ENCODE assay signal across 29 cellular contexts in the genomic region with DNA sequence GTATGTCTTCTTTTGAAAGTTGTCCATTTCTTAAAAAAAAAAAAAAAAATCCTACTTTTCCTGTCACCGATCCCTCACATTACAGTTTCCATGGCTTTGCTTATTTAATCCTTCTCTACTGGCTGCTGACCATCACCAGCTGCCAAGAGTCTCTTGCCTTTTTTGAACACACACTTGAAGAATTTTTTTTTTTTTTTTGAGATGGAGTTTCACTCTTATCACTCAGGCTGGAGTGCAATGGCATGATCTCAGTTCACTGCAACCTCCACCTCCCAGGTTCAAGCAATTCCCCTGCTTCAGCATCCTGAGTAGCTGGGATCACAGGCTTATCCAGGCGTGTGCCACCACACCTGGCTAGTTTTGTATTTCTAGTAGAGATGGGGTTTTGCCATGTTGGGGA.
"Had no signal": no experiment of that assay in that cellular context is flagged by ENCODE, and none has a peak within 500 bp of the region (broad histone marks: within the 10 kb centered on the region; RNA-seq: fewer than 3 reads in every experiment).

No MANE protein-coding gene starts in this region.

- H3K4me1 Mint-ChIP-seq: naive thymus-derived CD4-positive, alpha-beta T cell; natural killer cell; nephron; neural progenitor cell; stimulated activated memory B cell treated with anti-CD40 and anti-IgM and Interleukin-4, amounts not matched to agents 10 μg/mL and 1 μg/mL and 100 μg/mL, for 72 hours; stimulated activated naive CD8-positive, alpha-beta T cell treated with anti-CD3 and anti-CD28 coated beads, Interleukin-15, amount 100 ng/mL, for 72 hours had no signal

- H3K9me3 Mint-ChIP-seq: nephron; neural progenitor cell; stimulated activated naive CD8-positive, alpha-beta T cell treated with anti-CD3 and anti-CD28 coated beads, Interleukin-15, amount 100 ng/mL, for 72 hours had no signal

- H3K4me3 Mint-ChIP-seq: naive thymus-derived CD4-positive, alpha-beta T cell; natural killer cell; nephron; neural progenitor cell; stimulated activated memory B cell treated with anti-CD40 and anti-IgM and Interleukin-4, amounts not matched to agents 10 μg/mL and 1 μg/mL and 100 μg/mL, for 72 hours; stimulated activated naive CD8-positive, alpha-beta T cell treated with anti-CD3 and anti-CD28 coated beads, Interleukin-15, amount 100 ng/mL, for 72 hours had no signal

- H3K4me3 ChIP-seq: neural progenitor cell, ovary, psoas muscle, right lobe of liver, sigmoid colon, suprapubic skin, testis, tibial nerve, upper lobe of left lung, uterus had no signal

- H3K36me3 Mint-ChIP-seq: naive thymus-derived CD4-positive, alpha-beta T cell; natural killer cell; neural progenitor cell; stimulated activated memory B cell treated with anti-CD40 and anti-IgM and Interleukin-4, amounts not matched to agents 10 μg/mL and 1 μg/mL and 100 μg/mL, for 72 hours had no signal

- H3K9me3 ChIP-seq: ovary, psoas muscle, right lobe of liver, sigmoid colon, suprapubic skin, testis, tibial nerve, upper lobe of left lung, uterus had no signal

- H3K36me3 ChIP-seq: neural progenitor cell, ovary, right lobe of liver, sigmoid colon, suprapubic skin, tibial nerve, upper lobe of left lung, uterus had no signal

- H3K27ac ChIP-seq: neural progenitor cell, ovary, parathyroid adenoma, psoas muscle, right lobe of liver, sigmoid colon, suprapubic skin, testis, tibial nerve, upper lobe of left lung, uterus had no signal

- H3K4me1 ChIP-seq: neural progenitor cell, parathyroid adenoma, psoas muscle, right lobe of liver, sigmoid colon, suprapubic skin, testis, uterus had no signal

- DNase-seq: naive thymus-derived CD4-positive, alpha-beta T cell; natural killer cell; occipital lobe; ovary; posterior cingulate gyrus; psoas muscle; right cardiac atrium; right lobe of liver; sigmoid colon; small intestine; stimulated activated CD4-positive, alpha-beta T cell treated with anti-CD3 and anti-CD28 coated beads, Interleukin-15, amount 100 ng/mL, for 24 hours; stimulated activated CD4-positive, alpha-beta T cell treated with anti-CD3 and anti-CD28 coated beads, Interleukin-4, amount 100 ng/mL, for 1 hour; stimulated activated CD4-positive, alpha-beta T cell treated with anti-CD3 and anti-CD28 coated beads, Interleukin-4, amount 100 ng/mL, for 4 hours; stimulated activated CD8-positive, alpha-beta memory T cell treated with anti-CD3 and anti-CD28 coated beads, Interleukin-4, amount 100 ng/mL, for 48 hours; stimulated activated naive CD4-positive, alpha-beta T cell; stimulated activated naive CD8-positive, alpha-beta T cell treated with anti-CD3 and anti-CD28 coated beads, Interleukin-15, amount 100 ng/mL, for 72 hours; stimulated activated naive CD8-positive, alpha-beta T cell treated with anti-CD3 and anti-CD28 coated beads, Interleukin-15, Interleukin-2, amounts not matched to agents 100 U/mL and 50 U/mL, for 24 hours; substantia nigra; testis; trophoblast cell; uterus had no signal

- ATAC-seq: naive thymus-derived CD4-positive, alpha-beta T cell; natural killer cell; psoas muscle; right cardiac atrium; right lobe of liver; stimulated activated memory B cell treated with anti-CD40 and anti-IgM and Interleukin-4, amounts not matched to agents 10 μg/mL and 1 μg/mL and 100 μg/mL, for 72 hours; stimulated activated naive CD8-positive, alpha-beta T cell treated with anti-CD3 and anti-CD28 coated beads, Interleukin-15, amount 100 ng/mL, for 72 hours; stimulated activated naive CD8-positive, alpha-beta T cell treated with anti-CD3 and anti-CD28 coated beads, Interleukin-15, Interleukin-2, amounts not matched to agents 100 U/mL and 50 U/mL, for 24 hours had no signal

- H3K27me3 ChIP-seq: neural progenitor cell, ovary, right lobe of liver, sigmoid colon, suprapubic skin, testis, tibial nerve, upper lobe of left lung, uterus had no signal

- H3K27me3 Mint-ChIP-seq: progenitor cell of endocrine pancreas had no signal

- H3K27ac Mint-ChIP-seq: naive thymus-derived CD4-positive, alpha-beta T cell; natural killer cell; nephron; neural progenitor cell; progenitor cell of endocrine pancreas; stimulated activated memory B cell treated with anti-CD40 and anti-IgM and Interleukin-4, amounts not matched to agents 10 μg/mL and 1 μg/mL and 100 μg/mL, for 72 hours; stimulated activated naive CD8-positive, alpha-beta T cell treated with anti-CD3 and anti-CD28 coated beads, Interleukin-15, amount 100 ng/mL, for 72 hours had no signal
